Comparison of ENCODE assay signal across 1 cellular context in the genomic region with DNA sequence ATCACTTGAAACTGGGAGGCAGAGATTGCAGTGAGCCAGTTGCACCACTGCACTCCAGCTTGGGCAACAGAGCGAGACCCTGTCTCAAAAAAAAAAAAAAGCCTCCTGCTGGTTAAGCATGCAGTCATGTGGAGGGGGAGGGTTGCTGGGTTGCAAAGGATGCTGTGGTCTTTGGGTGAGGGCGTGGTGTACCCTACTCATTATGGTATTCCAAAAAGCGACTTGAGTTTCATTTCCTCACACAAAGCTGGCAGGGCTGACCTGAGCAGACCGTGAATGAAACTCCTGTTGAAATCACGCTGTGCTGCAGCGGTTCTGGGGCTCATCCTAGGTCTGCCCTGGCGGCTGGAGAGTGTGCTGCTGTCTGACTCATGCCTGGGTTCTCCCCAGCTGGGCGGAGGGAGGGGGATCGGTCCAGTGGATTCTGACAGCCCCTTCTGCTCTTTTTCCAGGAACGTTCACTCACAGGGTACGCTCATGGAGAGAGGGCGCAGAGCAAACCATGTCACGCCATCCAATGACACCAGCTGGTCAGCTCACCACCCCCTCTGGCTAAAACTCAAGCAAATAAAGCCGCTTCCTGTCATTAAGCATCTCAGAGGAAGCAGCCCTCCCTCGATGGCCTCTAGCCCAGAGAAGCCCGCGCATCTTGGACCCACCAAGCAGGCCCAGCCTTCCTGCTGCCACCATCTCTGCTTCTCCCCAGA.
TF ChIP-seq lines count a peak whose summit lies in the region.

No MANE protein-coding gene starts in this region.

TF ChIP-seq in GM12878, 131 proteins besides CTCF, POLR2A, EP300 and RAD21 (continued from another document and continues in another):
- TF ChIP-seq, protein P1, sequence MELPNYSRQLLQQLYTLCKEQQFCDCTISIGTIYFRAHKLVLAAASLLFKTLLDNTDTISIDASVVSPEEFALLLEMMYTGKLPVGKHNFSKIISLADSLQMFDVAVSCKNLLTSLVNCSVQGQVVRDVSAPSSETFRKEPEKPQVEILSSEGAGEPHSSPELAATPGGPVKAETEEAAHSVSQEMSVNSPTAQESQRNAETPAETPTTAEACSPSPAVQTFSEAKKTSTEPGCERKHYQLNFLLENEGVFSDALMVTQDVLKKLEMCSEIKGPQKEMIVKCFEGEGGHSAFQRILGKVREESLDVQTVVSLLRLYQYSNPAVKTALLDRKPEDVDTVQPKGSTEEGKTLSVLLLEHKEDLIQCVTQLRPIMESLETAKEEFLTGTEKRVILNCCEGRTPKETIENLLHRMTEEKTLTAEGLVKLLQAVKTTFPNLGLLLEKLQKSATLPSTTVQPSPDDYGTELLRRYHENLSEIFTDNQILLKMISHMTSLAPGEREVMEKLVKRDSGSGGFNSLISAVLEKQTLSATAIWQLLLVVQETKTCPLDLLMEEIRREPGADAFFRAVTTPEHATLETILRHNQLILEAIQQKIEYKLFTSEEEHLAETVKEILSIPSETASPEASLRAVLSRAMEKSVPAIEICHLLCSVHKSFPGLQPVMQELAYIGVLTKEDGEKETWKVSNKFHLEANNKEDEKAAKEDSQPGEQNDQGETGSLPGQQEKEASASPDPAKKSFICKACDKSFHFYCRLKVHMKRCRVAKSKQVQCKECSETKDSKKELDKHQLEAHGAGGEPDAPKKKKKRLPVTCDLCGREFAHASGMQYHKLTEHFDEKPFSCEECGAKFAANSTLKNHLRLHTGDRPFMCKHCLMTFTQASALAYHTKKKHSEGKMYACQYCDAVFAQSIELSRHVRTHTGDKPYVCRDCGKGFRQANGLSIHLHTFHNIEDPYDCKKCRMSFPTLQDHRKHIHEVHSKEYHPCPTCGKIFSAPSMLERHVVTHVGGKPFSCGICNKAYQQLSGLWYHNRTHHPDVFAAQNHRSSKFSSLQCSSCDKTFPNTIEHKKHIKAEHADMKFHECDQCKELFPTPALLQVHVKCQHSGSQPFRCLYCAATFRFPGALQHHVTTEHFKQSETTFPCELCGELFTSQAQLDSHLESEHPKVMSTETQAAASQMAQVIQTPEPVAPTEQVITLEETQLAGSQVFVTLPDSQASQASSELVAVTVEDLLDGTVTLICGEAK (IDR thresholded peaks at IDR 0.05; ENCODE audit: borderline replicate concordance), result no peak
- no peak for TF ChIP-seq HDGF (IDR thresholded peaks at IDR 0.05)
- TF ChIP-seq ZNF207 (IDR thresholded peaks at IDR 0.05; ENCODE audit: borderline replicate concordance), result no peak
- TF ChIP-seq, protein P2, sequence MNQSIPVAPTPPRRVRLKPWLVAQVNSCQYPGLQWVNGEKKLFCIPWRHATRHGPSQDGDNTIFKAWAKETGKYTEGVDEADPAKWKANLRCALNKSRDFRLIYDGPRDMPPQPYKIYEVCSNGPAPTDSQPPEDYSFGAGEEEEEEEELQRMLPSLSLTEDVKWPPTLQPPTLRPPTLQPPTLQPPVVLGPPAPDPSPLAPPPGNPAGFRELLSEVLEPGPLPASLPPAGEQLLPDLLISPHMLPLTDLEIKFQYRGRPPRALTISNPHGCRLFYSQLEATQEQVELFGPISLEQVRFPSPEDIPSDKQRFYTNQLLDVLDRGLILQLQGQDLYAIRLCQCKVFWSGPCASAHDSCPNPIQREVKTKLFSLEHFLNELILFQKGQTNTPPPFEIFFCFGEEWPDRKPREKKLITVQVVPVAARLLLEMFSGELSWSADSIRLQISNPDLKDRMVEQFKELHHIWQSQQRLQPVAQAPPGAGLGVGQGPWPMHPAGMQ (IDR thresholded peaks at IDR 0.05; ENCODE audit: borderline replicate concordance), result no peak
- TF ChIP-seq NFYA (IDR thresholded peaks at IDR 0.05; ENCODE audit: borderline replicate concordance, low read depth, low read length), result no peak
- no peak for TF ChIP-seq LARP7 (IDR thresholded peaks at IDR 0.05)
- TF ChIP-seq PAX5 (IDR thresholded peaks at IDR 0.05; ENCODE audit: borderline replicate concordance, low read depth, low read length), result peak; percentile 90
- peak; percentile 52 for TF ChIP-seq ATF7 (IDR thresholded peaks at IDR 0.05; ENCODE audit: low read depth)
- peak; percentile 83 for TF ChIP-seq IKZF1 (conservative IDR thresholded peaks at IDR 0.05)
- TF ChIP-seq BMI1 (IDR thresholded peaks at IDR 0.05; ENCODE audit: borderline replicate concordance), result no peak
- TF ChIP-seq HDAC2 (IDR thresholded peaks at IDR 0.05), result no peak
- TF ChIP-seq CREM (IDR thresholded peaks at IDR 0.05; ENCODE audit: low read depth), result peak; percentile 74
- 0 out of 2 replicates have a peak, but pooled peaks have one; percentile 42 for TF ChIP-seq NR2F1 (conservative IDR thresholded peaks at IDR 0.05)
- no peak for TF ChIP-seq ZSCAN29 (IDR thresholded peaks at IDR 0.05)
- TF ChIP-seq ZNF274 (IDR thresholded peaks at IDR 0.05; ENCODE audit: insufficient read depth, insufficient read length), result no peak
- TF ChIP-seq RB1 (IDR thresholded peaks at IDR 0.05; ENCODE audit: borderline replicate concordance), result no peak
- TF ChIP-seq, protein P3, sequence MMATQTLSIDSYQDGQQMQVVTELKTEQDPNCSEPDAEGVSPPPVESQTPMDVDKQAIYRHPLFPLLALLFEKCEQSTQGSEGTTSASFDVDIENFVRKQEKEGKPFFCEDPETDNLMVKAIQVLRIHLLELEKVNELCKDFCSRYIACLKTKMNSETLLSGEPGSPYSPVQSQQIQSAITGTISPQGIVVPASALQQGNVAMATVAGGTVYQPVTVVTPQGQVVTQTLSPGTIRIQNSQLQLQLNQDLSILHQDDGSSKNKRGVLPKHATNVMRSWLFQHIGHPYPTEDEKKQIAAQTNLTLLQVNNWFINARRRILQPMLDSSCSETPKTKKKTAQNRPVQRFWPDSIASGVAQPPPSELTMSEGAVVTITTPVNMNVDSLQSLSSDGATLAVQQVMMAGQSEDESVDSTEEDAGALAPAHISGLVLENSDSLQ (IDR thresholded peaks at IDR 0.05), result peak; percentile 7; the same call in 1 of the 2 replicates
- peak; percentile 21; the same call in 1 of the 2 replicates for TF ChIP-seq STAT1 (conservative IDR thresholded peaks at IDR 0.05)
- no peak for TF ChIP-seq PML (IDR thresholded peaks at IDR 0.05; ENCODE audit: low read length)
- peak; percentile 86 for TF ChIP-seq EED (IDR thresholded peaks at IDR 0.05; ENCODE audit: low read depth)
- TF ChIP-seq KAT2A (conservative IDR thresholded peaks at IDR 0.05; ENCODE audit: control insufficient read depth, low read depth, low read length), result no peak
- peak; percentile 95 for TF ChIP-seq SPI1 (IDR thresholded peaks at IDR 0.05; ENCODE audit: borderline replicate concordance, insufficient read depth, low read depth, low read length)
- peak; percentile 52; the same call in 1 of the 2 replicates for TF ChIP-seq GATAD2B (conservative IDR thresholded peaks at IDR 0.05; ENCODE audit: low read depth)
- TF ChIP-seq MEF2A (IDR thresholded peaks at IDR 0.05; ENCODE audit: insufficient read depth, low read depth, low read length), result 0 out of 2 replicates have a peak, but pooled peaks have one; percentile 28
- no peak for TF ChIP-seq MEF2B (IDR thresholded peaks at IDR 0.05; ENCODE audit: partially characterized antibody, poor library complexity, severe bottlenecking)
- no peak for TF ChIP-seq RAD51 (IDR thresholded peaks at IDR 0.05)
- TF ChIP-seq, protein P4, sequence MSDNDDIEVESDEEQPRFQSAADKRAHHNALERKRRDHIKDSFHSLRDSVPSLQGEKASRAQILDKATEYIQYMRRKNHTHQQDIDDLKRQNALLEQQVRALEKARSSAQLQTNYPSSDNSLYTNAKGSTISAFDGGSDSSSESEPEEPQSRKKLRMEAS (IDR thresholded peaks at IDR 0.05; ENCODE audit: low read depth, low read length), result no peak
- TF ChIP-seq, protein P5, sequence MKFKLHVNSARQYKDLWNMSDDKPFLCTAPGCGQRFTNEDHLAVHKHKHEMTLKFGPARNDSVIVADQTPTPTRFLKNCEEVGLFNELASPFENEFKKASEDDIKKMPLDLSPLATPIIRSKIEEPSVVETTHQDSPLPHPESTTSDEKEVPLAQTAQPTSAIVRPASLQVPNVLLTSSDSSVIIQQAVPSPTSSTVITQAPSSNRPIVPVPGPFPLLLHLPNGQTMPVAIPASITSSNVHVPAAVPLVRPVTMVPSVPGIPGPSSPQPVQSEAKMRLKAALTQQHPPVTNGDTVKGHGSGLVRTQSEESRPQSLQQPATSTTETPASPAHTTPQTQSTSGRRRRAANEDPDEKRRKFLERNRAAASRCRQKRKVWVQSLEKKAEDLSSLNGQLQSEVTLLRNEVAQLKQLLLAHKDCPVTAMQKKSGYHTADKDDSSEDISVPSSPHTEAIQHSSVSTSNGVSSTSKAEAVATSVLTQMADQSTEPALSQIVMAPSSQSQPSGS (IDR thresholded peaks at IDR 0.05; ENCODE audit: low read length), result peak; percentile 78; the same call in 1 of the 2 replicates
- TF ChIP-seq EZH2 (IDR thresholded peaks at IDR 0.05; ENCODE audit: borderline replicate concordance, control insufficient read depth, low read depth, low read length), result no peak
- TF ChIP-seq GABPA (IDR thresholded peaks at IDR 0.05; ENCODE audit: low read depth), result no peak
- no peak for TF ChIP-seq SREBF1 (IDR thresholded peaks at IDR 0.05; ENCODE audit: low read length)
- TF ChIP-seq SMARCA5 (IDR thresholded peaks at IDR 0.05), result no peak; the same call in 1 of the 2 replicates
- no peak for TF ChIP-seq NRF1 (conservative IDR thresholded peaks at IDR 0.05; ENCODE audit: low read depth, low read length)
- no peak for TF ChIP-seq MYC (IDR thresholded peaks at IDR 0.05; ENCODE audit: insufficient read depth, insufficient read length, insufficient replicate concordance, low read length, severe bottlenecking)
- TF ChIP-seq, protein P6, sequence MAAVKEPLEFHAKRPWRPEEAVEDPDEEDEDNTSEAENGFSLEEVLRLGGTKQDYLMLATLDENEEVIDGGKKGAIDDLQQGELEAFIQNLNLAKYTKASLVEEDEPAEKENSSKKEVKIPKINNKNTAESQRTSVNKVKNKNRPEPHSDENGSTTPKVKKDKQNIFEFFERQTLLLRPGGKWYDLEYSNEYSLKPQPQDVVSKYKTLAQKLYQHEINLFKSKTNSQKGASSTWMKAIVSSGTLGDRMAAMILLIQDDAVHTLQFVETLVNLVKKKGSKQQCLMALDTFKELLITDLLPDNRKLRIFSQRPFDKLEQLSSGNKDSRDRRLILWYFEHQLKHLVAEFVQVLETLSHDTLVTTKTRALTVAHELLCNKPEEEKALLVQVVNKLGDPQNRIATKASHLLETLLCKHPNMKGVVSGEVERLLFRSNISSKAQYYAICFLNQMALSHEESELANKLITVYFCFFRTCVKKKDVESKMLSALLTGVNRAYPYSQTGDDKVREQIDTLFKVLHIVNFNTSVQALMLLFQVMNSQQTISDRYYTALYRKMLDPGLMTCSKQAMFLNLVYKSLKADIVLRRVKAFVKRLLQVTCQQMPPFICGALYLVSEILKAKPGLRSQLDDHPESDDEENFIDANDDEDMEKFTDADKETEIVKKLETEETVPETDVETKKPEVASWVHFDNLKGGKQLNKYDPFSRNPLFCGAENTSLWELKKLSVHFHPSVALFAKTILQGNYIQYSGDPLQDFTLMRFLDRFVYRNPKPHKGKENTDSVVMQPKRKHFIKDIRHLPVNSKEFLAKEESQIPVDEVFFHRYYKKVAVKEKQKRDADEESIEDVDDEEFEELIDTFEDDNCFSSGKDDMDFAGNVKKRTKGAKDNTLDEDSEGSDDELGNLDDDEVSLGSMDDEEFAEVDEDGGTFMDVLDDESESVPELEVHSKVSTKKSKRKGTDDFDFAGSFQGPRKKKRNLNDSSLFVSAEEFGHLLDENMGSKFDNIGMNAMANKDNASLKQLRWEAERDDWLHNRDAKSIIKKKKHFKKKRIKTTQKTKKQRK (IDR thresholded peaks at IDR 0.05; ENCODE audit: low read depth, low read length), result no peak
- peak; percentile 81; the same call in 1 of the 2 replicates for TF ChIP-seq IRF4 (IDR thresholded peaks at IDR 0.05; ENCODE audit: low read depth, low read length)
- TF ChIP-seq ASH2L (IDR thresholded peaks at IDR 0.05; ENCODE audit: borderline replicate concordance, low read depth), result no peak
- TF ChIP-seq HDAC6 (IDR thresholded peaks at IDR 0.05; ENCODE audit: unreplicated experiment), result no peak
- TF ChIP-seq RCOR1 (conservative IDR thresholded peaks at IDR 0.05; ENCODE audit: low read depth, low read length), result 0 out of 2 replicates have a peak, but pooled peaks have one; percentile 7
- TF ChIP-seq ZNF384 (IDR thresholded peaks at IDR 0.05; ENCODE audit: borderline replicate concordance, low read depth, low read length), result peak; percentile 85
- TF ChIP-seq, protein P7, sequence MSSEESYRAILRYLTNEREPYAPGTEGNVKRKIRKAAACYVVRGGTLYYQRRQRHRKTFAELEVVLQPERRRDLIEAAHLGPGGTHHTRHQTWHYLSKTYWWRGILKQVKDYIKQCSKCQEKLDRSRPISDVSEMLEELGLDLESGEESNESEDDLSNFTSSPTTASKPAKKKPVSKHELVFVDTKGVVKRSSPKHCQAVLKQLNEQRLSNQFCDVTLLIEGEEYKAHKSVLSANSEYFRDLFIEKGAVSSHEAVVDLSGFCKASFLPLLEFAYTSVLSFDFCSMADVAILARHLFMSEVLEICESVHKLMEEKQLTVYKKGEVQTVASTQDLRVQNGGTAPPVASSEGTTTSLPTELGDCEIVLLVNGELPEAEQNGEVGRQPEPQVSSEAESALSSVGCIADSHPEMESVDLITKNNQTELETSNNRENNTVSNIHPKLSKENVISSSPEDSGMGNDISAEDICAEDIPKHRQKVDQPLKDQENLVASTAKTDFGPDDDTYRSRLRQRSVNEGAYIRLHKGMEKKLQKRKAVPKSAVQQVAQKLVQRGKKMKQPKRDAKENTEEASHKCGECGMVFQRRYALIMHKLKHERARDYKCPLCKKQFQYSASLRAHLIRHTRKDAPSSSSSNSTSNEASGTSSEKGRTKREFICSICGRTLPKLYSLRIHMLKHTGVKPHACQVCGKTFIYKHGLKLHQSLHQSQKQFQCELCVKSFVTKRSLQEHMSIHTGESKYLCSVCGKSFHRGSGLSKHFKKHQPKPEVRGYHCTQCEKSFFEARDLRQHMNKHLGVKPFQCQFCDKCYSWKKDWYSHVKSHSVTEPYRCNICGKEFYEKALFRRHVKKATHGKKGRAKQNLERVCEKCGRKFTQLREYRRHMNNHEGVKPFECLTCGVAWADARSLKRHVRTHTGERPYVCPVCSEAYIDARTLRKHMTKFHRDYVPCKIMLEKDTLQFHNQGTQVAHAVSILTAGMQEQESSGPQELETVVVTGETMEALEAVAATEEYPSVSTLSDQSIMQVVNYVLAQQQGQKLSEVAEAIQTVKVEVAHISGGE (CRISPR knock-in tag; IDR thresholded peaks at IDR 0.05), result no peak
- TF ChIP-seq RFX5 (IDR thresholded peaks at IDR 0.05; ENCODE audit: low read depth, low read length), result no peak
- TF ChIP-seq KLF5 (IDR thresholded peaks at IDR 0.05; ENCODE audit: partially characterized antibody), result no peak
- no peak for TF ChIP-seq SIX5 (IDR thresholded peaks at IDR 0.05; ENCODE audit: low read depth, low read length, severe bottlenecking)
- TF ChIP-seq WRNIP1 (IDR thresholded peaks at IDR 0.05; ENCODE audit: borderline replicate concordance, low read depth, low read length), result no peak
- no peak for TF ChIP-seq JUND (IDR thresholded peaks at IDR 0.05; ENCODE audit: low read depth, low read length)
